23 cellular contexts compared by ENCODE assay signal in genomic region chr16:56679813-56680212, GRCh38. TPM values are rescaled to one million over a fixed set of nuclear protein-coding genes. Genes with fewer than 3 reads are reported as not detected.
DNase-seq lines count a peak whose midpoint lies in the region; ATAC-seq and TF ChIP-seq lines count a peak whose summit lies in the region.
"Had no signal": no experiment of that assay in that cellular context is flagged by ENCODE, and none has a peak within 500 bp of the region (broad histone marks: within the 10 kb centered on the region; RNA-seq: fewer than 3 reads in every experiment).

No MANE protein-coding gene starts in this region.

- no peak overlapping the region for H3K4me3 ChIP-seq in adrenal gland
- no peak overlapping the region for H3K4me3 ChIP-seq in psoas muscle
- H3K4me3 ChIP-seq: neural progenitor cell, tibial nerve had no signal

- peak; percentile 42 for DNase-seq in activated CD4-positive, alpha-beta T cell treated with anti-CD3 and anti-CD28 coated beads for 48 hours
- DNase-seq in activated CD4-positive, alpha-beta T cell treated with anti-CD3 and anti-CD28 coated beads for 4 hours = no peak
- DNase-seq in LoVo (ENCODE audit: low spot score) = peak; percentile 42
- peak in 6 of 7 donors; percentile 57 to 83 (median 72) for DNase-seq in adrenal gland
- DNase-seq in psoas muscle = peak; percentile 65 to 82
- no peak for DNase-seq in erythroblast (lab: John Stamatoyannopoulos, UW)
- no peak for DNase-seq in GM10266 (ENCODE audit: extremely low spot score)
- DNase-seq: activated CD4-positive, alpha-beta T cell treated with anti-CD3 and anti-CD28 coated beads, Interleukin-2, amount 50 U/mL, for 1 hour; anterior cingulate cortex; CD4-positive, alpha-beta T cell; Kasumi-1; NCI-H2029 treated with DMSO at 0.1 percent for 48 hours; NCI-H526 treated with DMSO at 0.1 percent for 48 hours; stimulated activated CD4-positive, alpha-beta T cell treated with anti-CD3 and anti-CD28 coated beads, Interleukin-4, amount 100 ng/mL, for 1 hour had no signal

- H3K36me3 ChIP-seq in adrenal gland (replicated peaks in 1 of 2) (no peaks in the 10 kb centered on the region), psoas muscle (ENCODE audit: insufficient read depth in 1 of 2, low read depth in 1 of 2) (no peaks in the 10 kb centered on the region)
- H3K36me3 ChIP-seq: neural progenitor cell, tibial nerve had no signal

- TF ChIP-seq CTCF in adrenal gland (IDR thresholded peaks at IDR 0.05) (no peak), psoas muscle (IDR thresholded peaks at IDR 0.05) (no peak), GM10266 (IDR thresholded peaks at IDR 0.05; ENCODE audit: control insufficient read depth, insufficient read depth, low read depth, missing control alignments) (no peak)

- intact Hi-C loops in adrenal gland (cut with DNase I) = no loop called here
- intact Hi-C loops in psoas muscle (cut with DNase I) = loop anchor here in 1 of 2 donors (2.0 kb wide), 1 partner anchor 51 kb away; no protein-coding TSS in a partner anchor

- H3K27me3 ChIP-seq in adrenal gland = no peaks in the 10 kb centered on the region
- H3K27me3 ChIP-seq in psoas muscle (ENCODE audit: insufficient read depth in 3 of 3, low read length in 2 of 3) = peaks cover 0 to 4% (median 0%) of the 10 kb centered on the region in 3 donors

- peak; percentile 63 to 80 (median 68) for ATAC-seq in psoas muscle
- no peak for ATAC-seq in GM19397 (IDR thresholded peaks at IDR 0.05; ENCODE audit: unreplicated experiment)
- ATAC-seq: sciatic nerve had no signal

- H3K4me1 ChIP-seq in adrenal gland (replicated peaks in 1 of 2) (peaks cover 23 to 29% of the 10 kb centered on the region in 2 donors), psoas muscle (peaks cover 28% of the 10 kb centered on the region)

- H3K27ac ChIP-seq in adrenal gland (peak overlapping the region in 3 of 5 donors; percentile 14 to 89 (median 88)), psoas muscle (peak overlapping the region; percentile 92)
- H3K27ac ChIP-seq: neural progenitor cell had no signal

- TF ChIP-seq POLR2A in adrenal gland (IDR thresholded peaks at IDR 0.05) (no peak), erythroblast (IDR thresholded peaks at IDR 0.05; ENCODE audit: low read length) (no peak)

- whole genome bisulfite sequencing in adrenal gland, 4 donors = 41 to 69% (median 61%) methylated on average over 4 to 6 of the region's 6 CpGs
- 32 to 49% (median 36%) methylated on average over 6 of the region's 6 CpGs for WGBS in psoas muscle, 3 donors

- no peaks in the 10 kb centered on the region for H3K9me3 ChIP-seq in adrenal gland (replicated peaks in 1 of 3)
- no peaks in the 10 kb centered on the region for H3K9me3 ChIP-seq in psoas muscle
- H3K9me3 ChIP-seq: tibial nerve had no signal

RNA-seq across cellular contexts. Expression of gene MT1X, which starts 2.5 kb away (rescaled TPM):
- total RNA-seq in adrenal gland = 100 to 1,000 TPM in 4 of 8 donors, 10 to 100 TPM in 4; 44.7 to 373 (median 119) TPM
- polyA plus RNA-seq in adrenal gland = 100 to 1,000 TPM in 2 of 3 donors, 10 to 100 TPM in 1; 65.3 to 438 (median 108) TPM
- 1,000 to 10,000 TPM in 3 of 4 donors, 100 to 1,000 TPM in 1; 481 to 5,859 (median 2,812) TPM for total RNA-seq in psoas muscle
- over 10,000 TPM in 1 of 3 donors, 1,000 to 10,000 TPM in 2; 4,054 to 16,364 (median 8,652) TPM for polyA plus RNA-seq in psoas muscle
- total RNA-seq: G401 had no signal

RNA-seq across cellular contexts. Expression of gene MT1H, which starts 10.2 kb away (rescaled TPM):
- under 1 TPM in 1 of 8 donors, not detected in 7; 0.54 TPM for total RNA-seq in adrenal gland
- under 1 TPM in 1 of 3 donors, not detected in 2; 0.98 TPM for polyA plus RNA-seq in adrenal gland
- total RNA-seq in psoas muscle = not detected
- not detected for polyA plus RNA-seq in psoas muscle
- total RNA-seq: CD4-positive, alpha-beta T cell; G401; sciatic nerve had no signal

RNA-seq across cellular contexts. Expression of gene MT1G, which starts 11.9 kb away (rescaled TPM):
- total RNA-seq in adrenal gland = 100 to 1,000 TPM in 1 of 8 donors, 10 to 100 TPM in 3, 1 to 10 TPM in 3, not detected in 1; 3.7 to 146 (median 12.0) TPM
- polyA plus RNA-seq in adrenal gland = 10 to 100 TPM; 26.1 to 87.2 (median 26.4) TPM
- total RNA-seq in psoas muscle = 1 to 10 TPM; 1.0 to 7.8 (median 4.3) TPM
- 10 to 100 TPM in 2 of 3 donors, 1 to 10 TPM in 1; 3.7 to 24.1 (median 13.1) TPM for polyA plus RNA-seq in psoas muscle
- total RNA-seq: CD4-positive, alpha-beta T cell; G401 had no signal

RNA-seq across cellular contexts. Expression of gene MT1F, which starts 22.1 kb away (rescaled TPM):
- 100 to 1,000 TPM in 1 of 8 donors, 10 to 100 TPM in 7; 10.8 to 204 (median 40.4) TPM for total RNA-seq in adrenal gland
- 100 to 1,000 TPM in 1 of 3 donors, 10 to 100 TPM in 2; 46.1 to 107 (median 73.6) TPM for polyA plus RNA-seq in adrenal gland
- 1 to 10 TPM in 2 of 4 donors, under 1 TPM in 1, not detected in 1; 0.73 to 1.3 (median 1.2) TPM for total RNA-seq in psoas muscle
- 1 to 10 TPM; 1.1 to 3.2 (median 1.5) TPM for polyA plus RNA-seq in psoas muscle
- total RNA-seq: G401 had no signal

RNA-seq across cellular contexts. Expression of gene MT1B, which starts 28.1 kb away (rescaled TPM):
- total RNA-seq in adrenal gland (not detected), psoas muscle (not detected)
- polyA plus RNA-seq in adrenal gland (not detected), psoas muscle (not detected)
- total RNA-seq: CD4-positive, alpha-beta T cell; epithelial cell of proximal tubule; G401; H1; mesenteric fat pad; sciatic nerve; T-helper 2 cell treated with Interferon-gamma antibody and Interleukin-4, amounts not matched to agents 100 ng/mL and 5 ng/mL, for 36 hours; tibial nerve had no signal
- polyA plus RNA-seq: H1 had no signal

Comparison
In these comparisons a context has a peak if more than half of its experiments do, and no peak if none do; other contexts are left out.
1. DNase-seq: peak in activated CD4-positive, alpha-beta T cell treated with anti-CD3 and anti-CD28 coated beads for 48 hours (single experiment), LoVo (single experiment), adrenal gland (6 of 7) and psoas muscle (2 of 2); none in activated CD4-positive, alpha-beta T cell treated with anti-CD3 and anti-CD28 coated beads for 4 hours (0 of 2), erythroblast (0 of 2) and GM10266 (single experiment).